ENCODE assay signal across 8 cellular contexts in genomic region chrX:150692837-150693781, GRCh38. TPM values are rescaled to one million over a fixed set of nuclear protein-coding genes. Genes with fewer than 3 reads are reported as not detected.
DNase-seq lines count a peak whose midpoint lies in the region; ATAC-seq, FAIRE-seq and TF ChIP-seq lines count a peak whose summit lies in the region.

Gene MTMR1 (plus strand): TSS chrX:150693396. CDS start chrX:150693531, 135 bp downstream.

- peak within 1 kb of the TSS; percentile 97 for H3K27ac Mint-ChIP-seq in activated CD8-positive, alpha-beta T cell treated with anti-CD3 and anti-CD28 coated beads for 36 hours

- no peak within 1 kb of the TSS for H2AFZ ChIP-seq in HCT116 (ENCODE audit: low read depth, low read length, poor library complexity, severe bottlenecking)

- peak; percentile 57 for TF ChIP-seq POLR2A in GM12892 (IDR thresholded peaks at IDR 0.05; ENCODE audit: low read depth, low read length)
- peak; percentile 31 for TF ChIP-seq POLR2A in HCT116 (IDR thresholded peaks at IDR 0.05; ENCODE audit: borderline replicate concordance, extremely low read depth, insufficient read depth, insufficient read length)
- no peak for TF ChIP-seq POLR2A in suprapubic skin (IDR thresholded peaks at IDR 0.05)

- intact Hi-C loops in HCT116 (cut with micrococcal nuclease) = no loop called here
- intact Hi-C loops in activated CD8-positive, alpha-beta T cell treated with anti-CD3 and anti-CD28 coated beads for 36 hours (cut with micrococcal nuclease) = no loop called here

- peaks cover 69% of the 10 kb centered on the region for H3K4me1 Mint-ChIP-seq in activated CD8-positive, alpha-beta T cell treated with anti-CD3 and anti-CD28 coated beads for 36 hours (ENCODE audit: low read depth)

- CTCF ChIA-PET in HCT116 (lab: Charles Lee) = interaction anchor here (1.0 to 1.5 kb wide), 2 partner anchors 9 to 20 kb away, joined by 3 to 5 read pairs; no protein-coding TSS in a partner anchor
- CTCF ChIA-PET in activated CD8-positive, alpha-beta T cell treated with anti-CD3 and anti-CD28 coated beads for 36 hours (lab: Charles Lee) = interaction anchor here (0.8 to 3.2 kb wide), 7 partner anchors 9 to 753 kb away, joined by 3 to 9 read pairs (median 3); no protein-coding TSS in a partner anchor

- peaks cover 32% of the 10 kb centered on the region for H3K36me3 Mint-ChIP-seq in activated CD8-positive, alpha-beta T cell treated with anti-CD3 and anti-CD28 coated beads for 36 hours (ENCODE audit: low read depth)

- POLR2A ChIA-PET in HCT116 (lab: Charles Lee) = interaction anchor here (0.7 kb wide), 1 partner anchor 39 kb away, joined by 4 read pairs; no protein-coding TSS in a partner anchor
- POLR2A ChIA-PET in activated CD8-positive, alpha-beta T cell treated with anti-CD3 and anti-CD28 coated beads for 36 hours (lab: Charles Lee) = interaction anchor here (0.6 to 2.4 kb wide), 8 partner anchors 8 to 703 kb away, joined by 3 to 7 read pairs (median 4); no protein-coding TSS in a partner anchor

- H3K9me3 ChIP-seq in HCT116 (ENCODE audit: control insufficient read depth in 1 of 2, insufficient read depth in 1 of 2, low read depth in 1 of 2, low read length in 2 of 2) = no peaks in the 10 kb centered on the region; a peak in 1 of 4 replicates
- H3K9me3 ChIP-seq in mucosa of stomach (ENCODE audit: control insufficient read depth, low read length) = no peaks in the 10 kb centered on the region
- H3K9me3 ChIP-seq in suprapubic skin = no peaks in the 10 kb centered on the region

- H3K4me3 Mint-ChIP-seq in activated CD8-positive, alpha-beta T cell treated with anti-CD3 and anti-CD28 coated beads for 36 hours = peak within 1 kb of the TSS; percentile 91

- H3K4me2 ChIP-seq in HCT116 (ENCODE audit: low read length) = peak within 1 kb of the TSS; percentile 85

- TF ChIP-seq EP300 in suprapubic skin (IDR thresholded peaks at IDR 0.05) = no peak

- peak; percentile 69 for ATAC-seq in HCT116
- peak; percentile 28 for ATAC-seq in activated CD8-positive, alpha-beta T cell treated with anti-CD3 and anti-CD28 coated beads for 36 hours

- H3K9me3 Mint-ChIP-seq in activated CD8-positive, alpha-beta T cell treated with anti-CD3 and anti-CD28 coated beads for 36 hours = no peaks in the 10 kb centered on the region

- RAD21 ChIA-PET in HCT116 (lab: Charles Lee; ENCODE audit: low non-redundant PET in 1 of 2, low total read pairs in 2 of 2, uncharacterized antibody in 2 of 2, unreplicated experiment in 2 of 2) = no interaction called here

- 29% methylated on average over 15 of the region's 101 CpGs for WGBS in suprapubic skin

- in situ Hi-C loops in endometrial microvascular endothelial cells (cut with HindIII; ENCODE audit: inconsistent ontology term, low pct_unique_long_range_greater_than_20kb, low sequenced_read_pairs) = no loop called here

- no peaks in the 10 kb centered on the region for H4K20me1 ChIP-seq in HCT116 (ENCODE audit: insufficient read depth)

- H3K9ac ChIP-seq in HCT116 (ENCODE audit: low read length) = peak within 1 kb of the TSS; percentile 66
- peak within 1 kb of the TSS; percentile 83 for H3K9ac ChIP-seq in mucosa of stomach (ENCODE audit: low read length)

- FAIRE-seq in GM12892 (lab: Jason Lieb, UNC) = peak; percentile 36

- TF ChIP-seq RAD21 in HCT116 (IDR thresholded peaks at IDR 0.05; ENCODE audit: low read depth) = no peak

- no TSS peak for BruUV-seq in HCT116 (replicated peaks; lab: Mats Ljungman, UMichigan)

- H3K27ac ChIP-seq in HCT116 (ENCODE audit: low read depth, low read length) (peak within 1 kb of the TSS; percentile 59), suprapubic skin (peak within 1 kb of the TSS; percentile 91)

- H3K36me3 ChIP-seq in HCT116 (ENCODE audit: control insufficient read depth in 1 of 2, insufficient read depth in 2 of 2, low read length in 2 of 2) = no peaks in the 10 kb centered on the region
- H3K36me3 ChIP-seq in mucosa of stomach (ENCODE audit: control insufficient read depth, insufficient read depth, low read length) = no peaks in the 10 kb centered on the region
- no peaks in the 10 kb centered on the region for H3K36me3 ChIP-seq in suprapubic skin

- H3K79me2 ChIP-seq in HCT116 (ENCODE audit: insufficient read depth, low read length) = peaks cover 29% of the 10 kb centered on the region

- peak within 1 kb of the TSS; percentile 59 to 70 for H3K4me3 ChIP-seq in HCT116 (replicated peaks in 1 of 2; ENCODE audit: low read depth in 1 of 2, low read length in 2 of 2)
- peak within 1 kb of the TSS; percentile 56 for H3K4me3 ChIP-seq in mucosa of stomach (ENCODE audit: low read length)
- peak within 1 kb of the TSS; percentile 59 for H3K4me3 ChIP-seq in suprapubic skin

- H3K27me3 ChIP-seq in HCT116 (ENCODE audit: insufficient read depth, low read length) (no peaks in the 10 kb centered on the region), mucosa of stomach (ENCODE audit: control insufficient read depth, insufficient read depth, low read length) (no peaks in the 10 kb centered on the region), suprapubic skin (no peaks in the 10 kb centered on the region)

- no peaks in the 10 kb centered on the region for H3K27me3 Mint-ChIP-seq in activated CD8-positive, alpha-beta T cell treated with anti-CD3 and anti-CD28 coated beads for 36 hours

- H3K4me1 ChIP-seq in HCT116 (ENCODE audit: control insufficient read depth in 1 of 2, insufficient read depth in 2 of 2, low read length in 2 of 2) (peaks cover 9 to 42% of the 10 kb centered on the region in 2 experiments; a peak in 3 of 4 replicates), mucosa of stomach (ENCODE audit: control insufficient read depth, insufficient read depth, low read length) (peaks cover 5% of the 10 kb centered on the region), suprapubic skin (peaks cover 25% of the 10 kb centered on the region)

- no peak for TF ChIP-seq CTCF in HCT116 (IDR thresholded peaks at IDR 0.05 in 2 of 3, conservative IDR thresholded peaks at IDR 0.05 in 1 of 3; ENCODE audit: borderline replicate concordance in 1 of 3, insufficient read depth in 1 of 3, low read depth in 2 of 3, low read length in 2 of 3)
- TF ChIP-seq CTCF in activated CD8-positive, alpha-beta T cell treated with anti-CD3 and anti-CD28 coated beads for 36 hours (IDR thresholded peaks at IDR 0.05) = no peak
- TF ChIP-seq CTCF in suprapubic skin (IDR thresholded peaks at IDR 0.05) = no peak

- H3K9me2 ChIP-seq in HCT116 (ENCODE audit: insufficient read depth) = no peaks in the 10 kb centered on the region

- DNase-seq in GM12892 (ENCODE audit: insufficient read length) = peak; percentile 45
- DNase-seq in HCT116 (ENCODE audit: low read depth, low spot score) = no peak
- peak; percentile 31 for DNase-seq in NCI-H1092 (lab: John Stamatoyannopoulos, UW)
- peak; percentile 58 for DNase-seq in activated CD8-positive, alpha-beta T cell treated with anti-CD3 and anti-CD28 coated beads for 36 hours
- peak in 1 of 2 donors; percentile 69 for DNase-seq in suprapubic skin (ENCODE audit: low spot score in 2 of 2)
- DNase-seq in OCI-M2 (lab: John Stamatoyannopoulos, UW; ENCODE audit: unreplicated experiment) = no peak

TF ChIP-seq in HCT116, 20 proteins besides CTCF, POLR2A, EP300 and RAD21:
- TF ChIP-seq EGR1 (IDR thresholded peaks at IDR 0.05; ENCODE audit: low read depth) (no peak), JUND (IDR thresholded peaks at IDR 0.05) (no peak), ZFX (IDR thresholded peaks at IDR 0.05) (peak; percentile 63), REST (IDR thresholded peaks at IDR 0.05; ENCODE audit: low read depth) (no peak), YY1 (IDR thresholded peaks at IDR 0.05; ENCODE audit: extremely low read depth, insufficient replicate concordance, low read depth, low read length) (peak; percentile 85), SRF (IDR thresholded peaks at IDR 0.05; ENCODE audit: low read depth) (no peak)

RNA-seq across cellular contexts. Expression of gene MTMR1, which starts in this region (rescaled TPM):
- polyA plus RNA-seq in GM12892 (2012; ENCODE audit: missing spikeins) = 17.7 TPM
- total RNA-seq in HCT116 (2021; ENCODE audit: unreplicated experiment) = 20.0 TPM
- polyA plus RNA-seq in HCT116 (2012) = 8.7 and 11.7 TPM in 2 replicates
- total RNA-seq in activated CD8-positive, alpha-beta T cell treated with anti-CD3 and anti-CD28 coated beads for 36 hours = 10 to 100 TPM; 32.8 to 38.6 TPM
- total RNA-seq in endometrial microvascular endothelial cells (ENCODE audit: inconsistent ontology term) = 16.6 TPM
- 10 to 100 TPM; 32.6 to 54.4 (median 38.4) TPM for total RNA-seq in suprapubic skin

Comparison
In these comparisons a context has a peak if more than half of its experiments do, and no peak if none do; other contexts are left out.
1. DNase-seq: peak in GM12892 (single experiment), NCI-H1092 (single experiment) and activated CD8-positive, alpha-beta T cell treated with anti-CD3 and anti-CD28 coated beads for 36 hours (single experiment); none in HCT116 (single experiment) and OCI-M2 (single experiment).
2. POLR2A ChIP-seq: peak in GM12892 (single experiment) and HCT116 (single experiment); none in suprapubic skin (0 of 2).
3. Peak in every context shown above with its lines, with median percentiles within 50 percentile points of each other: H3K4me3 ChIP-seq.